Comparison of ENCODE assay signal across 21 cellular contexts in genomic region chr1:228353601-228354371, GRCh38.
"Had no signal": no experiment of that assay in that cellular context is flagged by ENCODE, and none has a peak within 500 bp of the region (broad histone marks: within the 10 kb centered on the region; RNA-seq: fewer than 3 reads in every experiment).

No MANE protein-coding gene starts in this region.

- H3K4me2 ChIP-seq: smooth muscle cell had no signal

- H3K27ac ChIP-seq: adrenal gland, breast epithelium, sigmoid colon, thoracic aorta, upper lobe of left lung had no signal

- H3K9me3 ChIP-seq: adrenal gland, breast epithelium, sigmoid colon, thoracic aorta, upper lobe of left lung had no signal

- H3K4me1 ChIP-seq: adrenal gland, breast epithelium, sigmoid colon, upper lobe of left lung had no signal

- H3K4me3 Mint-ChIP-seq: activated naive CD8-positive, alpha-beta T cell; activated T-cell treated with anti-CD3 and anti-CD28 coated beads, Interleukin-2, amount 50 U/mL, for 4 hours; memory B cell; nephron progenitor cell had no signal

- H3K4me3 ChIP-seq: adrenal gland, breast epithelium, sigmoid colon, smooth muscle cell, thoracic aorta, upper lobe of left lung had no signal

- DNase-seq: activated CD4-positive, alpha-beta T cell treated with anti-CD3 and anti-CD28 coated beads, Interleukin-2, amount 50 U/mL, for 4 hours; activated CD8-positive, alpha-beta memory T cell treated with anti-CD3 and anti-CD28 coated beads, Interleukin-2, amount 50 U/mL, for 48 hours; activated naive CD4-positive, alpha-beta T cell; activated T-cell treated with anti-CD3 and anti-CD28 coated beads, Interleukin-2, amount 50 U/mL, for 4 hours; foreskin melanocyte; kidney glomerular epithelial cell; nephron progenitor cell; occipital lobe; sigmoid colon; stimulated activated CD4-positive, alpha-beta T cell treated with anti-CD3 and anti-CD28 coated beads, Interleukin-2, amount 100 ng/mL, for 48 hours; stimulated activated CD8-positive, alpha-beta memory T cell treated with anti-CD3 and anti-CD28 coated beads, Interleukin-4, amount 100 ng/mL, for 48 hours; stimulated activated naive CD4-positive, alpha-beta T cell treated with Interleukin-2 at 50 U/mL for 16 hours; T-helper 9 cell had no signal

- H3K27me3 ChIP-seq: adrenal gland, breast epithelium, sigmoid colon, upper lobe of left lung had no signal

- H3K36me3 Mint-ChIP-seq: activated naive CD8-positive, alpha-beta T cell had no signal

- H3K4me1 Mint-ChIP-seq: memory B cell had no signal

- H3K27ac Mint-ChIP-seq: activated naive CD8-positive, alpha-beta T cell; activated T-helper 2 cell treated with anti-CD3 and anti-CD28 coated beads, Interferon-gamma antibody, Interleukin-2, Interleukin-4, amounts not matched to agents 10 μg/mL and 5 μg/mL and 100 μg/mL, durations not matched to agents 14 hours and 24 hours and 36 hours; memory B cell had no signal

- H3K27me3 Mint-ChIP-seq: activated naive CD8-positive, alpha-beta T cell had no signal

- H3K36me3 ChIP-seq: adrenal gland, breast epithelium, sigmoid colon, thoracic aorta had no signal

- H3K9me3 Mint-ChIP-seq: activated T-cell treated with anti-CD3 and anti-CD28 coated beads, Interleukin-2, amount 50 U/mL, for 4 hours; activated T-helper 2 cell treated with anti-CD3 and anti-CD28 coated beads, Interferon-gamma antibody, Interleukin-2, Interleukin-4, amounts not matched to agents 10 μg/mL and 5 μg/mL and 100 μg/mL, durations not matched to agents 14 hours and 24 hours and 36 hours; memory B cell; nephron progenitor cell had no signal

- ATAC-seq: activated T-cell treated with anti-CD3 and anti-CD28 coated beads, Interleukin-2, amount 50 U/mL, for 4 hours had no signal
